In genomic region chr11:112499908-112500204, GRCh38 we compare ENCODE assay signal across 27 cellular contexts.
"Had no signal": no experiment of that assay in that cellular context is flagged by ENCODE, and none has a peak within 500 bp of the region (broad histone marks: within the 10 kb centered on the region; RNA-seq: fewer than 3 reads in every experiment).

No MANE protein-coding gene starts in this region.

- H3K36me3 ChIP-seq: ascending aorta, breast epithelium, cardiac muscle cell, colonic mucosa, esophagus squamous epithelium, gastroesophageal sphincter, heart right ventricle had no signal

- H3K9me3 Mint-ChIP-seq: activated CD4-positive, alpha-beta memory T cell treated with anti-CD3 and anti-CD28 coated beads, Interleukin-2, amount 10 ng/mL, durations not matched to agents 7 days and 5 days; activated CD4-positive, alpha-beta T cell treated with anti-CD3 and anti-CD28 coated beads, Interleukin-2, amount 10 ng/mL, durations not matched to agents 7 days and 5 days; activated naive CD4-positive, alpha-beta T cell treated with anti-CD3 and anti-CD28 coated beads, Interleukin-2, amount 10 ng/mL, durations not matched to agents 7 days and 5 days; activated naive CD4-positive, alpha-beta T cell treated with anti-CD3 and anti-CD28 coated beads, Interleukin-2, amount 50 U/mL, for 72 hours; activated naive CD8-positive, alpha-beta T cell treated with anti-CD3 and anti-CD28 coated beads, Interleukin-2, amount 10 ng/mL, durations not matched to agents 7 days and 5 days; activated T-cell treated with anti-CD3 and anti-CD28 coated beads, Interleukin-2, amount 50 U/mL, for 24 hours; activated T-cell treated with anti-CD3 and anti-CD28 coated beads, Interleukin-2, amount 50 U/mL, for 72 hours had no signal

- H3K27me3 ChIP-seq: ascending aorta, breast epithelium, cardiac muscle cell, colonic mucosa, gastroesophageal sphincter had no signal

- H3K4me3 ChIP-seq: ascending aorta, breast epithelium, cardiac muscle cell, colonic mucosa, esophagus squamous epithelium, gastroesophageal sphincter, heart right ventricle had no signal

- H3K4me1 Mint-ChIP-seq: activated CD4-positive, alpha-beta memory T cell treated with anti-CD3 and anti-CD28 coated beads, Interleukin-2, amount 10 ng/mL, durations not matched to agents 7 days and 5 days; activated CD4-positive, alpha-beta T cell treated with anti-CD3 and anti-CD28 coated beads, Interleukin-2, amount 10 ng/mL, durations not matched to agents 7 days and 5 days; activated naive CD4-positive, alpha-beta T cell treated with anti-CD3 and anti-CD28 coated beads, Interleukin-2, amount 10 ng/mL, durations not matched to agents 7 days and 5 days; activated naive CD8-positive, alpha-beta T cell treated with anti-CD3 and anti-CD28 coated beads, Interleukin-2, amount 10 ng/mL, durations not matched to agents 7 days and 5 days had no signal

- H3K9me3 ChIP-seq: ascending aorta, breast epithelium, colonic mucosa, esophagus squamous epithelium, gastroesophageal sphincter, heart right ventricle had no signal

- ATAC-seq: activated naive CD4-positive, alpha-beta T cell treated with anti-CD3 and anti-CD28 coated beads, Interleukin-2, amount 50 U/mL, for 72 hours; activated T-cell treated with anti-CD3 and anti-CD28 coated beads, Interleukin-2, amount 50 U/mL, for 72 hours; gastroesophageal sphincter; heart right ventricle had no signal

- H3K27me3 Mint-ChIP-seq: activated CD4-positive, alpha-beta memory T cell treated with anti-CD3 and anti-CD28 coated beads, Interleukin-2, amount 10 ng/mL, durations not matched to agents 7 days and 5 days; activated CD4-positive, alpha-beta T cell treated with anti-CD3 and anti-CD28 coated beads, Interleukin-2, amount 10 ng/mL, durations not matched to agents 7 days and 5 days had no signal

- H3K27ac Mint-ChIP-seq: activated CD4-positive, alpha-beta memory T cell treated with anti-CD3 and anti-CD28 coated beads, Interleukin-2, amount 10 ng/mL, durations not matched to agents 7 days and 5 days; activated CD4-positive, alpha-beta T cell treated with anti-CD3 and anti-CD28 coated beads, Interleukin-2, amount 10 ng/mL, durations not matched to agents 7 days and 5 days; activated naive CD4-positive, alpha-beta T cell treated with anti-CD3 and anti-CD28 coated beads, Interleukin-2, amount 50 U/mL, for 72 hours; activated naive CD8-positive, alpha-beta T cell treated with anti-CD3 and anti-CD28 coated beads, Interleukin-2, amount 10 ng/mL, durations not matched to agents 7 days and 5 days; activated T-cell treated with anti-CD3 and anti-CD28 coated beads, Interleukin-2, amount 50 U/mL, for 24 hours; activated T-cell treated with anti-CD3 and anti-CD28 coated beads, Interleukin-2, amount 50 U/mL, for 72 hours had no signal

- DNase-seq: activated CD4-positive, alpha-beta memory T cell treated with anti-CD3 and anti-CD28 coated beads, Interleukin-2, amount 10 ng/mL, durations not matched to agents 7 days and 5 days; activated CD4-positive, alpha-beta T cell treated with anti-CD3 and anti-CD28 coated beads for 1 hour; activated CD4-positive, alpha-beta T cell treated with anti-CD3 and anti-CD28 coated beads for 4 hours; activated CD4-positive, alpha-beta T cell treated with anti-CD3 and anti-CD28 coated beads, Interleukin-2, amount 10 ng/mL, durations not matched to agents 7 days and 5 days; activated CD4-positive, alpha-beta T cell treated with anti-CD3 and anti-CD28 coated beads, Interleukin-2, amount 50 U/mL, for 4 hours; activated CD8-positive, alpha-beta memory T cell treated with anti-CD3 and anti-CD28 coated beads, Interleukin-2, amount 50 U/mL, for 48 hours; activated gamma-delta T cell; activated naive CD4-positive, alpha-beta T cell; activated naive CD4-positive, alpha-beta T cell treated with anti-CD3 and anti-CD28 coated beads, Interleukin-2, amount 10 ng/mL, durations not matched to agents 7 days and 5 days; activated naive CD8-positive, alpha-beta T cell treated with anti-CD3 and anti-CD28 coated beads, Interleukin-2, amount 10 ng/mL, durations not matched to agents 7 days and 5 days; activated T-cell treated with anti-CD3 and anti-CD28 coated beads for 4 hours; activated T-cell treated with anti-CD3 and anti-CD28 coated beads, Interleukin-2, amount 50 U/mL, for 24 hours; activated T-cell treated with anti-CD3 and anti-CD28 coated beads, Interleukin-2, amount 50 U/mL, for 72 hours; central memory CD4-positive, alpha-beta T cell; cerebellar nuclear complex; colonic mucosa; effector CD8-positive, alpha-beta T cell; esophagus squamous epithelium; heart right ventricle; T-helper 2 cell had no signal

- H3K4me1 ChIP-seq: ascending aorta, breast epithelium, colonic mucosa, esophagus squamous epithelium, gastroesophageal sphincter, heart right ventricle had no signal

- H3K36me3 Mint-ChIP-seq: activated naive CD4-positive, alpha-beta T cell treated with anti-CD3 and anti-CD28 coated beads, Interleukin-2, amount 10 ng/mL, durations not matched to agents 7 days and 5 days; activated naive CD4-positive, alpha-beta T cell treated with anti-CD3 and anti-CD28 coated beads, Interleukin-2, amount 50 U/mL, for 72 hours; activated naive CD8-positive, alpha-beta T cell treated with anti-CD3 and anti-CD28 coated beads, Interleukin-2, amount 10 ng/mL, durations not matched to agents 7 days and 5 days; brain had no signal

- H3K27ac ChIP-seq: ascending aorta, breast epithelium, cardiac muscle cell, colonic mucosa, epithelial cell of prostate, esophagus squamous epithelium, gastroesophageal sphincter, heart right ventricle had no signal

- H3K4me3 Mint-ChIP-seq: activated CD4-positive, alpha-beta memory T cell treated with anti-CD3 and anti-CD28 coated beads, Interleukin-2, amount 10 ng/mL, durations not matched to agents 7 days and 5 days; activated CD4-positive, alpha-beta T cell treated with anti-CD3 and anti-CD28 coated beads, Interleukin-2, amount 10 ng/mL, durations not matched to agents 7 days and 5 days; activated naive CD4-positive, alpha-beta T cell treated with anti-CD3 and anti-CD28 coated beads, Interleukin-2, amount 10 ng/mL, durations not matched to agents 7 days and 5 days; activated naive CD8-positive, alpha-beta T cell treated with anti-CD3 and anti-CD28 coated beads, Interleukin-2, amount 10 ng/mL, durations not matched to agents 7 days and 5 days; activated T-cell treated with anti-CD3 and anti-CD28 coated beads, Interleukin-2, amount 50 U/mL, for 24 hours; activated T-cell treated with anti-CD3 and anti-CD28 coated beads, Interleukin-2, amount 50 U/mL, for 72 hours; brain had no signal
